Comparison of ENCODE assay signal across 17 cellular contexts in genomic region chr14:102903248-102903888, GRCh38. TPM values are rescaled to one million over a fixed set of nuclear protein-coding genes. Genes with fewer than 3 reads are reported as not detected.
A peak's percentile ranks its signal among the peaks of the same experiment; 100 is the strongest.
DNase-seq lines count a peak whose midpoint lies in the region; ATAC-seq and TF ChIP-seq lines count a peak whose summit lies in the region.
"Had no signal": no experiment of that assay in that cellular context is flagged by ENCODE, and none has a peak within 500 bp of the region (broad histone marks: within the 10 kb centered on the region; RNA-seq: fewer than 3 reads in every experiment).

No MANE protein-coding gene starts in this region.

- H3K4me1 ChIP-seq in cardiac muscle cell (ENCODE audit: low read depth) = peaks cover 40% of the 10 kb centered on the region
- H3K4me1 ChIP-seq: adrenal gland, BE2C, esophagus squamous epithelium, pancreas had no signal

- H3K27ac ChIP-seq in cardiac muscle cell = peak overlapping the region; percentile 59
- H3K27ac ChIP-seq: adrenal gland, esophagus squamous epithelium, left ventricle myocardium inferior, pancreas, RWPE1 had no signal

- H3K4me1 Mint-ChIP-seq in activated T-helper 17 cell treated with anti-CD3 and anti-CD28 coated beads, Interleukin-2, amount 50 U/mL, for 72 hours = peaks cover 5% of the 10 kb centered on the region
- H3K4me1 Mint-ChIP-seq in naive B cell = peaks cover 49 to 69% (median 57%) of the 10 kb centered on the region in 3 donors

- H3K9me3 Mint-ChIP-seq in activated T-helper 17 cell treated with anti-CD3 and anti-CD28 coated beads, Interleukin-2, amount 50 U/mL, for 72 hours = no peaks in the 10 kb centered on the region
- no peaks in the 10 kb centered on the region for H3K9me3 Mint-ChIP-seq in naive B cell

- ATAC-seq in activated T-helper 17 cell treated with anti-CD3 and anti-CD28 coated beads, Interleukin-2, amount 50 U/mL, for 72 hours (replicated peaks) = no peak
- ATAC-seq in naive B cell (ENCODE audit: low read depth in 2 of 2) (no peak), GM21528 (IDR thresholded peaks at IDR 0.05; ENCODE audit: low FRiP score, unreplicated experiment) (no peak)
- ATAC-seq: pancreas had no signal

- peak overlapping the region; percentile 76 for H3K27ac Mint-ChIP-seq in activated T-helper 17 cell treated with anti-CD3 and anti-CD28 coated beads, Interleukin-2, amount 50 U/mL, for 72 hours
- H3K27ac Mint-ChIP-seq in naive B cell = peak overlapping the region; percentile 38 to 98 (median 92)

- intact Hi-C loops in cardiac septum (cut with DNase I) = no loop called here

- H3K27me3 ChIP-seq in cardiac muscle cell = no peaks in the 10 kb centered on the region
- H3K27me3 ChIP-seq: adrenal gland, BE2C, esophagus squamous epithelium, pancreas had no signal

- DNase-seq in cardiac muscle cell (ENCODE audit: low read depth in 1 of 2, low spot score in 1 of 2) (no peak), cardiac septum (ENCODE audit: low spot score) (no peak), naive B cell (no peak), activated gamma-delta T cell (lab: John Stamatoyannopoulos, UW) (no peak), activated gamma-delta T cell treated with Interleukin-2 at 50 U/mL for 16 hours (no peak)
- DNase-seq: adrenal gland; BE2C; Calu3; esophagus squamous epithelium; left ventricle myocardium inferior; NCI-H2029; NCI-H446; pancreas; stimulated activated CD4-positive, alpha-beta T cell treated with anti-CD3 and anti-CD28 coated beads, Interleukin-1b, Interleukin-23, amount 100 ng/mL, for 48 hours had no signal

- H3K36me3 ChIP-seq in cardiac muscle cell = peaks cover 7% of the 10 kb centered on the region
- H3K36me3 ChIP-seq: pancreas had no signal

- TF ChIP-seq CTCF in cardiac muscle cell (IDR thresholded peaks at IDR 0.05; ENCODE audit: low read depth, low read length) = no peak

- no peak overlapping the region for H3K4me3 Mint-ChIP-seq in activated T-helper 17 cell treated with anti-CD3 and anti-CD28 coated beads, Interleukin-2, amount 50 U/mL, for 72 hours
- peak overlapping the region in 6 of 8 donors; percentile 15 to 92 (median 42) for H3K4me3 Mint-ChIP-seq in naive B cell

- peaks cover 10% of the 10 kb centered on the region for H3K36me3 Mint-ChIP-seq in activated T-helper 17 cell treated with anti-CD3 and anti-CD28 coated beads, Interleukin-2, amount 50 U/mL, for 72 hours (ENCODE audit: low read depth)
- peaks cover 13 to 32% of the 10 kb centered on the region in 2 donors for H3K36me3 Mint-ChIP-seq in naive B cell

- H3K27me3 Mint-ChIP-seq in activated T-helper 17 cell treated with anti-CD3 and anti-CD28 coated beads, Interleukin-2, amount 50 U/mL, for 72 hours = no peaks in the 10 kb centered on the region
- no peaks in the 10 kb centered on the region for H3K27me3 Mint-ChIP-seq in naive B cell

- no peak overlapping the region for H3K4me3 ChIP-seq in cardiac muscle cell
- H3K4me3 ChIP-seq: adrenal gland, esophagus squamous epithelium, left ventricle myocardium inferior, pancreas had no signal

- no peaks in the 10 kb centered on the region for H3K9me3 ChIP-seq in cardiac muscle cell (ENCODE audit: low read depth)
- H3K9me3 ChIP-seq: adrenal gland, BE2C, esophagus squamous epithelium, left ventricle myocardium inferior, pancreas had no signal

RNA-seq across cellular contexts. Expression of gene AMN, which starts 19.1 kb away (rescaled TPM):
- total RNA-seq in cardiac muscle cell (0.21 and 0.48 TPM in 2 replicates), cardiac septum (not detected)
- polyA plus RNA-seq in cardiac muscle cell (1.3 and 2.5 TPM in 2 replicates), naive B cell (ENCODE audit: low read depth in 6 of 6) (1 to 10 TPM; 1.8 to 5.7 (median 2.4) TPM)
- total RNA-seq in activated T-helper 17 cell treated with anti-CD3 and anti-CD28 coated beads, Interleukin-2, amount 50 U/mL, for 72 hours = 1 to 10 TPM; 2.1 to 2.3 TPM
- total RNA-seq: left ventricle myocardium inferior had no signal
